In the genomic region with DNA sequence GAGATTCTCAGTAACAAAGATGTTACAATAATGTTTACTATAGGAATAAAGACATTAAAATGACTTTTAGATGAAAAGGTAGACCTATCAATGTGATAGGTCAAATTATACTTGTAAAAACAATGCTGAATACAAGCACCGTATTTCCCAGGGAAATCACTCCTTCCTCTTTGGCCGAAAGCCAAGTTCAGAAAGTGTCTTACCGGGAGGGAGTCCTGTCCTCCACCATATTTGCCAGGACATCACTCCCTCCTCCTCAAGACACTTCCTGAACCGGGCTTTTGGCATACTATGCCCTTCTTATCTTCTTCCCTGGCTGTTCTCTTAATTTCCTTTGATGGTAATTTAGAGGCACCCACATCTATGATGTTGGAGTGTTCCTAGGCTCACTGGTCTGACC, we compare ENCODE assay signal across 1 cellular context.
TF ChIP-seq lines count a peak whose summit lies in the region.

No MANE protein-coding gene starts in this region.

TF ChIP-seq in HepG2, 621 proteins besides CTCF, POLR2A, EP300 and RAD21 (continued from another document):
- TF ChIP-seq, protein P1, sequence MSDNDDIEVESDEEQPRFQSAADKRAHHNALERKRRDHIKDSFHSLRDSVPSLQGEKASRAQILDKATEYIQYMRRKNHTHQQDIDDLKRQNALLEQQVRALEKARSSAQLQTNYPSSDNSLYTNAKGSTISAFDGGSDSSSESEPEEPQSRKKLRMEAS (IDR thresholded peaks at IDR 0.05): no peak
- TF ChIP-seq ZNF160 (CRISPR knock-in tag; IDR thresholded peaks at IDR 0.05) (no peak), ZNF225 (CRISPR knock-in tag; IDR thresholded peaks at IDR 0.05) (no peak), THAP11 (CRISPR knock-in tag; IDR thresholded peaks at IDR 0.05) (no peak), MAFG (CRISPR knock-in tag; IDR thresholded peaks at IDR 0.05) (no peak), ZNF552 (CRISPR knock-in tag; IDR thresholded peaks at IDR 0.05; ENCODE audit: borderline replicate concordance) (no peak), STAT5B (CRISPR knock-in tag; IDR thresholded peaks at IDR 0.05) (no peak), SP1 (IDR thresholded peaks at IDR 0.05) (no peak), SP1 (CRISPR knock-in tag; IDR thresholded peaks at IDR 0.05) (no peak), CEBPG (CRISPR knock-in tag; IDR thresholded peaks at IDR 0.05) (no peak)
TF ChIP-seq in HepG2: peak in this region for 0.
